ENCODE assay signal across 29 cellular contexts in genomic region chr9:127738666-127739065, GRCh38. TPM values are rescaled to one million over a fixed set of nuclear protein-coding genes. Genes with fewer than 3 reads are reported as not detected.
"Had no signal": no experiment of that assay in that cellular context is flagged by ENCODE, and none has a peak within 500 bp of the region (broad histone marks: within the 10 kb centered on the region; RNA-seq: fewer than 3 reads in every experiment).

No MANE protein-coding gene starts in this region.

- H3K4me3 Mint-ChIP-seq: activated CD4-positive, alpha-beta memory T cell treated with anti-CD3 and anti-CD28 coated beads, Interleukin-2, amount 10 ng/mL, durations not matched to agents 7 days and 5 days; activated CD4-positive, alpha-beta T cell treated with anti-CD3 and anti-CD28 coated beads for 36 hours; activated naive CD4-positive, alpha-beta T cell treated with anti-CD3 and anti-CD28 coated beads, Interleukin-2, amount 50 U/mL, for 24 hours; activated T-helper 1 cell treated with anti-CD3 and anti-CD28 coated beads, Interleukin-12 subunit alpha, Interleukin-12 subunit beta, Interleukin-2, Interleukin-4 antibody, amounts not matched to agents 30 ng/mL and 10 ng/mL and 1 ng/mL, durations not matched to agents 14 hours and 24 hours and 36 hours had no signal

- H3K27ac Mint-ChIP-seq: activated CD4-positive, alpha-beta memory T cell treated with anti-CD3 and anti-CD28 coated beads, Interleukin-2, amount 10 ng/mL, durations not matched to agents 7 days and 5 days had no signal

- H3K27me3 ChIP-seq: breast epithelium, SJSA1 had no signal

- H3K27me3 Mint-ChIP-seq: activated CD4-positive, alpha-beta memory T cell treated with anti-CD3 and anti-CD28 coated beads, Interleukin-2, amount 10 ng/mL, durations not matched to agents 7 days and 5 days; activated CD4-positive, alpha-beta T cell treated with anti-CD3 and anti-CD28 coated beads for 36 hours; activated naive CD4-positive, alpha-beta T cell treated with anti-CD3 and anti-CD28 coated beads, Interleukin-2, amount 50 U/mL, for 24 hours had no signal

- H3K9me3 ChIP-seq: breast epithelium, SJSA1 had no signal

- H3K9me3 Mint-ChIP-seq: activated CD4-positive, alpha-beta memory T cell treated with anti-CD3 and anti-CD28 coated beads, Interleukin-2, amount 10 ng/mL, durations not matched to agents 7 days and 5 days; activated naive CD4-positive, alpha-beta T cell treated with anti-CD3 and anti-CD28 coated beads, Interleukin-2, amount 50 U/mL, for 24 hours; activated T-helper 1 cell treated with anti-CD3 and anti-CD28 coated beads, Interleukin-12 subunit alpha, Interleukin-12 subunit beta, Interleukin-2, Interleukin-4 antibody, amounts not matched to agents 30 ng/mL and 10 ng/mL and 1 ng/mL, durations not matched to agents 14 hours and 24 hours and 36 hours had no signal

- FAIRE-seq: TTC549 had no signal

- H3K36me3 ChIP-seq: breast epithelium had no signal

- H3K4me3 ChIP-seq: breast epithelium, SJSA1 had no signal

- H3K27ac ChIP-seq: breast epithelium, SJSA1 had no signal

- DNase-seq: activated CD4-positive, alpha-beta memory T cell treated with anti-CD3 and anti-CD28 coated beads, Interleukin-2, amount 10 ng/mL, durations not matched to agents 7 days and 5 days; activated CD4-positive, alpha-beta T cell treated with anti-CD3 and anti-CD28 coated beads for 36 hours; activated CD4-positive, alpha-beta T cell treated with anti-CD3 and anti-CD28 coated beads, Interleukin-2, amount 50 U/mL, for 1 hour; activated CD4-positive, CD25-positive, alpha-beta regulatory T cell; activated effector memory CD4-positive, alpha-beta T cell treated with Interleukin-2 at 50 U/mL for 16 hours; activated naive CD4-positive, alpha-beta T cell; activated T-cell treated with anti-CD3 and anti-CD28 coated beads, Interleukin-2, amount 50 U/mL, for 1 hour; aorta; caudate nucleus; MM.1S; NCI-H1105; NCI-H1436; NCI-H1694 treated with DMSO at 0.1 percent for 48 hours; NCI-H2029 treated with DMSO at 0.1 percent for 48 hours; NCI-H345; NCI-H510A; NCI-H526 treated with DMSO at 0.1 percent for 48 hours; NCI-H82; OCI-M1; SHP77; SW 1271 had no signal

- ATAC-seq: activated CD4-positive, alpha-beta T cell treated with anti-CD3 and anti-CD28 coated beads for 36 hours; Panc1; SK-N-SH treated with all-trans-retinoic acid at 6 μM for 48 hours had no signal

RNA-seq across cellular contexts. Expression of gene TTC16, which starts 22.8 kb away (rescaled TPM):
- total RNA-seq: activated T-helper 1 cell treated with anti-CD3 and anti-CD28 coated beads, Interleukin-12 subunit alpha, Interleukin-12 subunit beta, Interleukin-2, Interleukin-4 antibody, amounts not matched to agents 30 ng/mL and 10 ng/mL and 1 ng/mL, durations not matched to agents 14 hours and 24 hours and 36 hours; SJSA1 had no signal
- polyA plus RNA-seq: aorta had no signal

RNA-seq across cellular contexts. Expression of gene CFAP157, which starts 31.9 kb away (rescaled TPM):
- total RNA-seq: activated CD4-positive, alpha-beta memory T cell treated with anti-CD3 and anti-CD28 coated beads, Interleukin-2, amount 10 ng/mL, durations not matched to agents 7 days and 5 days; activated CD4-positive, alpha-beta T cell treated with anti-CD3 and anti-CD28 coated beads for 36 hours; activated CD8-positive, alpha-beta memory T cell treated with anti-CD3 and anti-CD28 coated beads for 36 hours had no signal

RNA-seq across cellular contexts. Expression of gene SH2D3C, which starts 39.8 kb away (rescaled TPM):
- total RNA-seq: SJSA1 had no signal
